9 cellular contexts compared by ENCODE assay signal in the genomic region with DNA sequence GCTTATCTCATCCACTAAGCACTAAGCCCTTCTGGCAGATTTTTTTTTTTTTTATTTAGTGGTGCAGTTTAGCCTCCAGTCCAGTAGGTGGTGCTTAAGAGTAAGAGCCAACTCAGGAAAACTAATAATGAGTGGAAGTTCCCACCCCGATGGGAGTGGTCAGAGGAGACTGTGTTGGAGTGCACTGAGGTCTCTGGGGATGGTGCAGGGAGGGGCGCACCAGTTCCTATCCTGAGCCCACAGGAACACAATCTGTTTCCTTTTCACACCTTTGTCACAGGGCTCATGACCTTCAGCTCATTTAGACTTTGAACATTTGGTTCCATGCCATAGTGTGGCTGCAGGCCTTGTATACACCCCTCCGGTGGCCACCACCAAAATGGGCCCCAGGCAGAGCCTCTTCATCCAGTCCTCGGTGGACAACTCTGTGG.
DNase-seq lines count a peak whose midpoint lies in the region; ATAC-seq, FAIRE-seq and TF ChIP-seq lines count a peak whose summit lies in the region.
"Had no signal": no experiment of that assay in that cellular context is flagged by ENCODE, and none has a peak within 500 bp of the region (broad histone marks: within the 10 kb centered on the region; RNA-seq: fewer than 3 reads in every experiment).

No MANE protein-coding gene starts in this region.

- intact Hi-C loops in adrenal gland (cut with DNase I): no loop called here
- intact Hi-C loops in lower lobe of right lung (cut with DNase I): no loop called here

- H3K4me1 ChIP-seq in adrenal gland (replicated peaks in 1 of 2): no peaks in the 10 kb centered on the region
- H3K4me1 ChIP-seq in lower lobe of right lung: no peaks in the 10 kb centered on the region
- H3K4me1 ChIP-seq: HAP-1 had no signal

- ATAC-seq in GM19043 (IDR thresholded peaks at IDR 0.05; ENCODE audit: low read depth, unreplicated experiment) (peak; percentile 75), HG03159 (IDR thresholded peaks at IDR 0.05; ENCODE audit: unreplicated experiment) (peak; percentile 93), lower lobe of right lung (peak; percentile 57 to 67)

- FAIRE-seq in HTR-8/SVneo (lab: Jason Lieb, UNC): no peak

- H3K4me3 ChIP-seq in AG10803 (ENCODE audit: low read length) (no peak overlapping the region), adrenal gland (no peak overlapping the region), lower lobe of right lung (no peak overlapping the region)
- H3K4me3 ChIP-seq: HAP-1 had no signal

- no peak for TF ChIP-seq POLR2A in adrenal gland (IDR thresholded peaks at IDR 0.05)

- TF ChIP-seq CTCF in AG10803 (conservative IDR thresholded peaks at IDR 0.05; ENCODE audit: low read length) (peak; percentile 34), adrenal gland (IDR thresholded peaks at IDR 0.05) (peak; percentile 34 to 61 (median 44)), lower lobe of right lung (IDR thresholded peaks at IDR 0.05) (peak; percentile 53)

- H3K27me3 ChIP-seq in adrenal gland: no peaks in the 10 kb centered on the region
- no peaks in the 10 kb centered on the region for H3K27me3 ChIP-seq in lower lobe of right lung (ENCODE audit: low read depth)

- H3K36me3 ChIP-seq in adrenal gland (replicated peaks in 1 of 2) (no peaks in the 10 kb centered on the region), lower lobe of right lung (no peaks in the 10 kb centered on the region)
- H3K36me3 ChIP-seq: HAP-1 had no signal

- WGBS in adrenal gland, 4 donors: 77 to 81% (median 81%) methylated on average over 4 of the region's 4 CpGs

- DNase-seq in AG10803 (ENCODE audit: low read depth) (no peak), adrenal gland (peak in 2 of 7 donors; percentile 8 to 18), lower lobe of right lung (no peak), DMS153 treated with DMSO at 0.1 percent for 48 hours (lab: John Stamatoyannopoulos, UW; ENCODE audit: unreplicated experiment) (no peak), HTR-8/SVneo (ENCODE audit: insufficient read length, low spot score) (no peak)
- no peak for DNase-seq in stimulated activated CD4-positive, alpha-beta T cell treated with anti-CD3 and anti-CD28 coated beads, Interleukin-4, amount 100 ng/mL, for 1 hour

- no peak overlapping the region for H3K27ac ChIP-seq in adrenal gland
- H3K27ac ChIP-seq in lower lobe of right lung: no peak overlapping the region

- H3K9me3 ChIP-seq in adrenal gland (replicated peaks in 1 of 3) (no peaks in the 10 kb centered on the region), lower lobe of right lung (no peaks in the 10 kb centered on the region)
- H3K9me3 ChIP-seq: HAP-1 had no signal
